Comparison of ENCODE assay signal across 11 cellular contexts in genomic region chr6:158939255-158940170, GRCh38.
DNase-seq lines count a peak whose midpoint lies in the region; ATAC-seq, FAIRE-seq and TF ChIP-seq lines count a peak whose summit lies in the region.
"Had no signal": no experiment of that assay in that cellular context is flagged by ENCODE, and none has a peak within 500 bp of the region (broad histone marks: within the 10 kb centered on the region; RNA-seq: fewer than 3 reads in every experiment).

No MANE protein-coding gene starts in this region.

- H3K27ac ChIP-seq in kidney (ENCODE audit: low read depth in 2 of 2, low read length in 2 of 2) (no peak overlapping the region), suprapubic skin (no peak overlapping the region)
- H3K27ac ChIP-seq: gastrocnemius medialis had no signal

- peaks cover 3% of the 10 kb centered on the region for H3K36me3 Mint-ChIP-seq in activated CD4-positive, alpha-beta T cell treated with anti-CD3 and anti-CD28 coated beads, Interleukin-2, amount 10 ng/mL, durations not matched to agents 7 days and 5 days (ENCODE audit: low read depth)
- peaks cover 0 to 4% of the 10 kb centered on the region in 2 donors for H3K36me3 Mint-ChIP-seq in activated T-cell treated with anti-CD3 and anti-CD28 coated beads, Interleukin-2, amount 50 U/mL, for 72 hours (ENCODE audit: insufficient read depth in 2 of 2)

- peaks cover 3% of the 10 kb centered on the region for H3K9me3 Mint-ChIP-seq in activated CD4-positive, alpha-beta T cell treated with anti-CD3 and anti-CD28 coated beads, Interleukin-2, amount 10 ng/mL, durations not matched to agents 7 days and 5 days
- peaks cover 0 to 2% of the 10 kb centered on the region in 2 donors for H3K9me3 Mint-ChIP-seq in activated T-cell treated with anti-CD3 and anti-CD28 coated beads, Interleukin-2, amount 50 U/mL, for 72 hours

- no peak overlapping the region for H3K9ac ChIP-seq in kidney (ENCODE audit: low read length in 2 of 2)

- DNase-seq in activated CD4-positive, alpha-beta T cell treated with anti-CD3 and anti-CD28 coated beads, Interleukin-2, amount 10 ng/mL, durations not matched to agents 7 days and 5 days = no peak
- DNase-seq in activated CD4-positive, alpha-beta T cell treated with anti-CD3 and anti-CD28 coated beads, Interleukin-2, amount 50 U/mL, for 4 hours = no peak
- DNase-seq in activated T-cell treated with anti-CD3 and anti-CD28 coated beads, Interleukin-2, amount 50 U/mL, for 72 hours = peak in 1 of 2 donors; percentile 13
- DNase-seq in kidney (no peak), suprapubic skin (ENCODE audit: low spot score in 2 of 2) (no peak)
- DNase-seq: COR-L47, gastrocnemius medialis had no signal

- peaks cover 15% of the 10 kb centered on the region for H3K4me1 Mint-ChIP-seq in activated CD4-positive, alpha-beta T cell treated with anti-CD3 and anti-CD28 coated beads, Interleukin-2, amount 10 ng/mL, durations not matched to agents 7 days and 5 days
- peaks cover 10% of the 10 kb centered on the region for H3K4me1 Mint-ChIP-seq in activated T-cell treated with anti-CD3 and anti-CD28 coated beads, Interleukin-2, amount 50 U/mL, for 72 hours (ENCODE audit: low read depth)

- ATAC-seq in activated T-cell treated with anti-CD3 and anti-CD28 coated beads, Interleukin-2, amount 50 U/mL, for 72 hours (replicated peaks in 1 of 2) = peak; percentile 43 to 44
- ATAC-seq in HG03442 (IDR thresholded peaks at IDR 0.05; ENCODE audit: unreplicated experiment) (no peak), HG02759 (IDR thresholded peaks at IDR 0.05; ENCODE audit: unreplicated experiment) (no peak), GM18868 (IDR thresholded peaks at IDR 0.05; ENCODE audit: unreplicated experiment) (no peak)
- ATAC-seq: gastrocnemius medialis had no signal

- peaks cover 0 to 3% of the 10 kb centered on the region in 2 donors for H3K4me1 ChIP-seq in kidney (ENCODE audit: control insufficient read depth in 1 of 2, insufficient read depth in 1 of 2, low read depth in 1 of 2, low read length in 2 of 2)
- peaks cover 5% of the 10 kb centered on the region for H3K4me1 ChIP-seq in suprapubic skin
- H3K4me1 ChIP-seq: gastrocnemius medialis had no signal

- WGBS in suprapubic skin = 51% methylated on average over 36 of the region's 37 CpGs

- H3K4me3 ChIP-seq in kidney (ENCODE audit: low read length in 2 of 2) (peak overlapping the region; percentile 15 to 53), suprapubic skin (peak overlapping the region; percentile 27)

- intact Hi-C loops in kidney (cut with DNase I) = no loop called here

- no peak for TF ChIP-seq POLR2A in suprapubic skin (IDR thresholded peaks at IDR 0.05)

- TF ChIP-seq EP300 in suprapubic skin (IDR thresholded peaks at IDR 0.05) = no peak

- H3K27ac Mint-ChIP-seq in activated CD4-positive, alpha-beta T cell treated with anti-CD3 and anti-CD28 coated beads, Interleukin-2, amount 10 ng/mL, durations not matched to agents 7 days and 5 days = no peak overlapping the region
- no peak overlapping the region for H3K27ac Mint-ChIP-seq in activated T-cell treated with anti-CD3 and anti-CD28 coated beads, Interleukin-2, amount 50 U/mL, for 72 hours

- H3K9me3 ChIP-seq in kidney (ENCODE audit: control insufficient read depth in 1 of 2, low read length in 2 of 2) = no peaks in the 10 kb centered on the region
- H3K9me3 ChIP-seq in suprapubic skin = no peaks in the 10 kb centered on the region
- H3K9me3 ChIP-seq: gastrocnemius medialis had no signal

- H3K27me3 Mint-ChIP-seq in activated CD4-positive, alpha-beta T cell treated with anti-CD3 and anti-CD28 coated beads, Interleukin-2, amount 10 ng/mL, durations not matched to agents 7 days and 5 days = peaks cover 10% of the 10 kb centered on the region
- peaks cover 25% of the 10 kb centered on the region for H3K27me3 Mint-ChIP-seq in activated T-cell treated with anti-CD3 and anti-CD28 coated beads, Interleukin-2, amount 50 U/mL, for 72 hours (ENCODE audit: low read depth)

- H3K4me3 Mint-ChIP-seq in activated CD4-positive, alpha-beta T cell treated with anti-CD3 and anti-CD28 coated beads, Interleukin-2, amount 10 ng/mL, durations not matched to agents 7 days and 5 days = peak overlapping the region; percentile 41
- H3K4me3 Mint-ChIP-seq in activated T-cell treated with anti-CD3 and anti-CD28 coated beads, Interleukin-2, amount 50 U/mL, for 72 hours = peak overlapping the region; percentile 62 to 74

- H3K27me3 ChIP-seq in suprapubic skin = no peaks in the 10 kb centered on the region

- H3K36me3 ChIP-seq in kidney (ENCODE audit: control insufficient read depth in 1 of 2, insufficient read depth in 2 of 2, low read length in 2 of 2) (no peaks in the 10 kb centered on the region), suprapubic skin (no peaks in the 10 kb centered on the region)
- H3K36me3 ChIP-seq: gastrocnemius medialis had no signal

- TF ChIP-seq CTCF in kidney (IDR thresholded peaks at IDR 0.05; ENCODE audit: borderline replicate concordance, extremely low read depth, insufficient read depth) (no peak), suprapubic skin (IDR thresholded peaks at IDR 0.05) (no peak)

- POLR2A ChIA-PET in activated CD4-positive, alpha-beta T cell treated with anti-CD3 and anti-CD28 coated beads, Interleukin-2, amount 10 ng/mL, durations not matched to agents 7 days and 5 days (lab: Charles Lee) = no interaction called here

- CTCF ChIA-PET in activated CD4-positive, alpha-beta T cell treated with anti-CD3 and anti-CD28 coated beads, Interleukin-2, amount 10 ng/mL, durations not matched to agents 7 days and 5 days (lab: Charles Lee) = interaction anchor here (0.8 kb wide), 2 partner anchors 10 to 67 kb away, joined by 3 to 4 read pairs; no protein-coding TSS in a partner anchor

- FAIRE-seq in kidney (lab: Jason Lieb, UNC) = no peak
- FAIRE-seq: TTC549 had no signal

Comparison
In these comparisons a context has a peak if more than half of its experiments do, and no peak if none do; other contexts are left out.
1. ATAC-seq: peak in activated T-cell treated with anti-CD3 and anti-CD28 coated beads, Interleukin-2, amount 50 U/mL, for 72 hours (2 of 2); none in HG03442 (single experiment), HG02759 (single experiment) and GM18868 (single experiment).